In the genomic region with DNA sequence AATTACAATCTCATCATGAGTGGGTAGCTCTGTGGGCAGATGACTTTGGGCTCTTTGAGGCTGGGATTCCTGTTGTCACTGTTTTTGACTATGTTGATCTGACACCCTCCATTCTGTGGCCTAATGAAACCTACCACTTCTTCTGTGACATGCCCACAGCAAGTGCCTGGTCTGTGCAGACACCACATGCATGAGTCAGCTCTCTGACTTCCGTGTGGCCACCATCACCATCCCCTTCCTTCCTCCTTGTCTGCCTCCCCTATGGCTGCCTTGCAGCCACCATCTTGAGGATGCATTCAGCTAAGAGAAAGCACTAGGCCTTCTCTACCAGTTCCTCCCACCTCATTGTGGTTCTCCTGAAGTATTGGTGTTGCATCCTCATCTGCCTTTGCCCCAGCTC, we compare ENCODE assay signal across 17 cellular contexts. TPM values are rescaled to one million over a fixed set of nuclear protein-coding genes. Genes with fewer than 3 reads are reported as not detected.
DNase-seq lines count a peak whose midpoint lies in the region; ATAC-seq and TF ChIP-seq lines count a peak whose summit lies in the region.
"Had no signal": no experiment of that assay in that cellular context is flagged by ENCODE, and none has a peak within 500 bp of the region (broad histone marks: within the 10 kb centered on the region; RNA-seq: fewer than 3 reads in every experiment).

No MANE protein-coding gene starts in this region.

- ATAC-seq in natural killer cell: peak; percentile 93 to 99 (median 93)
- ATAC-seq: left lobe of liver had no signal

- no peak overlapping the region for H4K8ac ChIP-seq in H9 (replicated peaks; ENCODE audit: insufficient read length, low read depth, low read length)

- no peak overlapping the region for H2BK5ac ChIP-seq in H9 (ENCODE audit: insufficient read length, low read length)

- no CpG with 5 or more reads among the region's 1 CpG for WGBS in H9 (ENCODE audit: extremely low coverage, insufficient read length, low lambda C conversion rate)

- H3K4me3 Mint-ChIP-seq in activated CD4-positive, alpha-beta memory T cell treated with anti-CD3 and anti-CD28 coated beads, Interleukin-2, amount 10 ng/mL, durations not matched to agents 7 days and 5 days: no peak overlapping the region
- H3K4me3 Mint-ChIP-seq in natural killer cell: no peak overlapping the region
- H3K4me3 Mint-ChIP-seq in H9: no peak overlapping the region
- H3K4me3 Mint-ChIP-seq: neural crest cell had no signal

- BruUV-seq in PC-9 (replicated peaks; lab: Mats Ljungman, UMichigan): no TSS peak

- no peak overlapping the region for H3T11ph ChIP-seq in H9 (ENCODE audit: low read length)

- no peaks in the 10 kb centered on the region for H3K9me2 ChIP-seq in PC-9 (ENCODE audit: insufficient read depth)

- no peak overlapping the region for H2BK12ac ChIP-seq in H9 (ENCODE audit: insufficient read length, low read depth, low read length)

- H3K79me2 ChIP-seq in H9 (ENCODE audit: insufficient read depth, low read length) (no peaks in the 10 kb centered on the region), PC-9 (ENCODE audit: low read depth) (no peaks in the 10 kb centered on the region)

- POLR2A ChIA-PET in activated CD4-positive, alpha-beta memory T cell treated with anti-CD3 and anti-CD28 coated beads, Interleukin-2, amount 10 ng/mL, durations not matched to agents 7 days and 5 days (lab: Charles Lee): interaction anchor here (0.7 to 1.5 kb wide), 3 partner anchors 14 to 80 kb away, joined by 3 to 4 read pairs (median 3); a partner anchor contains a TSS
- POLR2A ChIA-PET in PC-9 (lab: Charles Lee; ENCODE audit: unreplicated experiment): no interaction called here

- H2AFZ ChIP-seq in H9 (ENCODE audit: low read length) (no peak overlapping the region), PC-9 (no peak overlapping the region)

- no peaks in the 10 kb centered on the region for H3K9me3 ChIP-seq in H9 (ENCODE audit: control insufficient read depth, low read depth, low read length)
- H3K9me3 ChIP-seq in PC-9 (ENCODE audit: insufficient read depth, low read depth): no peaks in the 10 kb centered on the region
- H3K9me3 ChIP-seq: heart left ventricle, thyroid gland had no signal

- no peak overlapping the region for H3K18ac ChIP-seq in H9 (ENCODE audit: insufficient read length, low read depth, low read length)

- H3F3A ChIP-seq in PC-9 (ENCODE audit: insufficient read depth, low read depth): no peaks in the 10 kb centered on the region

- H3K4ac ChIP-seq in H9 (ENCODE audit: low read depth, low read length): no peak overlapping the region

- CTCF ChIA-PET in activated CD4-positive, alpha-beta memory T cell treated with anti-CD3 and anti-CD28 coated beads, Interleukin-2, amount 10 ng/mL, durations not matched to agents 7 days and 5 days (lab: Charles Lee): interaction anchor here (1.0 to 1.1 kb wide), 2 partner anchors 47 to 60 kb away, joined by 3 to 4 read pairs; a partner anchor contains a TSS
- CTCF ChIA-PET in PC-9 (lab: Charles Lee): no interaction called here

- peaks cover 4% of the 10 kb centered on the region for H3K27me3 Mint-ChIP-seq in activated CD4-positive, alpha-beta memory T cell treated with anti-CD3 and anti-CD28 coated beads, Interleukin-2, amount 10 ng/mL, durations not matched to agents 7 days and 5 days
- H3K27me3 Mint-ChIP-seq in natural killer cell (ENCODE audit: low read depth in 2 of 2) (peaks cover 0 to 3% of the 10 kb centered on the region in 2 donors), H9 (ENCODE audit: low read depth) (no peaks in the 10 kb centered on the region)

- H3K79me1 ChIP-seq in H9 (ENCODE audit: insufficient read depth, low read depth, low read length, poor library complexity, severe bottlenecking): no peaks in the 10 kb centered on the region

- H4K5ac ChIP-seq in H9 (ENCODE audit: insufficient read length, low read depth, low read length): no peak overlapping the region

- no peaks in the 10 kb centered on the region for H3K27me3 ChIP-seq in H9 (ENCODE audit: insufficient read depth, low read length)
- H3K27me3 ChIP-seq in PC-9 (ENCODE audit: insufficient read depth, low read depth): no peaks in the 10 kb centered on the region
- H3K27me3 ChIP-seq: brain microvascular endothelial cell, heart left ventricle, thyroid gland had no signal

- H3K56ac ChIP-seq in H9 (ENCODE audit: insufficient read length, low read depth, low read length): no peak overlapping the region

- H3K27ac ChIP-seq in H9 (ENCODE audit: insufficient read length, low read depth, low read length) (no peak overlapping the region), PC-9 (no peak overlapping the region)
- H3K27ac ChIP-seq: brain microvascular endothelial cell, SJSA1, thyroid gland had no signal

- no peak overlapping the region for H3K4me3 ChIP-seq in PC-9
- H3K4me3 ChIP-seq: heart left ventricle, SJSA1, smooth muscle cell, thyroid gland had no signal

- H3K14ac ChIP-seq in H9 (ENCODE audit: insufficient read depth, low read length): no peak overlapping the region

- no peaks in the 10 kb centered on the region for H3K23me2 ChIP-seq in H9 (ENCODE audit: insufficient read length, low read depth, low read length, poor library complexity, severe bottlenecking)

- peaks cover 11% of the 10 kb centered on the region for H3K9me3 Mint-ChIP-seq in activated CD4-positive, alpha-beta memory T cell treated with anti-CD3 and anti-CD28 coated beads, Interleukin-2, amount 10 ng/mL, durations not matched to agents 7 days and 5 days
- H3K9me3 Mint-ChIP-seq in natural killer cell: peaks cover 0 to 2% of the 10 kb centered on the region in 2 donors
- no peaks in the 10 kb centered on the region for H3K9me3 Mint-ChIP-seq in H9
- H3K9me3 Mint-ChIP-seq: neural crest cell had no signal

- no peak overlapping the region for H2BK15ac ChIP-seq in H9 (ENCODE audit: low read depth, low read length)

- peaks cover 6% of the 10 kb centered on the region for H3K36me3 Mint-ChIP-seq in activated CD4-positive, alpha-beta memory T cell treated with anti-CD3 and anti-CD28 coated beads, Interleukin-2, amount 10 ng/mL, durations not matched to agents 7 days and 5 days (ENCODE audit: low read depth)
- H3K36me3 Mint-ChIP-seq in natural killer cell (no peaks in the 10 kb centered on the region), H9 (ENCODE audit: insufficient read depth in 1 of 3, low read depth in 3 of 3) (no peaks in the 10 kb centered on the region)

- no peaks in the 10 kb centered on the region for H3K4me1 ChIP-seq in H9 (ENCODE audit: insufficient read depth, low read length)
- H3K4me1 ChIP-seq in PC-9 (replicated peaks; ENCODE audit: insufficient read depth): no peaks in the 10 kb centered on the region
- H3K4me1 ChIP-seq: SJSA1, thyroid gland had no signal

- H2BK20ac ChIP-seq in H9 (ENCODE audit: low read depth, low read length, poor library complexity, severe bottlenecking): no peak overlapping the region

- DNase-seq in SKM-1 (lab: John Stamatoyannopoulos, UW; ENCODE audit: unreplicated experiment) (peak; percentile 6), SKM-1 treated with dmso at 0.1 percent for 144 hours (lab: John Stamatoyannopoulos, UW; ENCODE audit: unreplicated experiment) (no peak), Kasumi-1 (lab: John Stamatoyannopoulos, UW) (peak; percentile 15 to 17), natural killer cell (peak; percentile 43), H9 (no peak), PC-9 (no peak), NCI-H1417 (lab: John Stamatoyannopoulos, UW) (no peak)
- DNase-seq in activated CD4-positive, alpha-beta memory T cell treated with anti-CD3 and anti-CD28 coated beads, Interleukin-2, amount 10 ng/mL, durations not matched to agents 7 days and 5 days: peak; percentile 61
- DNase-seq: brain microvascular endothelial cell, heart left ventricle, NCI-H146, NCI-H524 treated with DMSO at 0.1 percent for 48 hours, thyroid gland had no signal

- H3K27ac Mint-ChIP-seq in activated CD4-positive, alpha-beta memory T cell treated with anti-CD3 and anti-CD28 coated beads, Interleukin-2, amount 10 ng/mL, durations not matched to agents 7 days and 5 days: peak overlapping the region; percentile 44
- H3K27ac Mint-ChIP-seq in natural killer cell (peak overlapping the region; percentile 84 to 86), H9 (no peak overlapping the region)

- H2BK120ac ChIP-seq in H9 (ENCODE audit: low read depth, low read length, poor library complexity, severe bottlenecking): no peak overlapping the region

- no peak overlapping the region for H3K4me2 ChIP-seq in H9 (ENCODE audit: insufficient read depth, insufficient read length, low read length)
- H3K4me2 ChIP-seq in PC-9: no peak overlapping the region
- H3K4me2 ChIP-seq: smooth muscle cell had no signal

- TF ChIP-seq CTCF in natural killer cell (IDR thresholded peaks at IDR 0.05) (no peak), H9 (conservative IDR thresholded peaks at IDR 0.05) (no peak), PC-9 (conservative IDR thresholded peaks at IDR 0.05) (no peak)

- no peaks in the 10 kb centered on the region for H3K36me3 ChIP-seq in PC-9 (ENCODE audit: low read depth)
- H3K36me3 ChIP-seq: brain microvascular endothelial cell, heart left ventricle, SJSA1, thyroid gland had no signal

- no peak overlapping the region for H2AK5ac ChIP-seq in H9 (ENCODE audit: insufficient read length, low read length)

- no peak overlapping the region for H4K91ac ChIP-seq in H9 (ENCODE audit: insufficient read length, low read depth, low read length)

- peaks cover 18% of the 10 kb centered on the region for H3K4me1 Mint-ChIP-seq in activated CD4-positive, alpha-beta memory T cell treated with anti-CD3 and anti-CD28 coated beads, Interleukin-2, amount 10 ng/mL, durations not matched to agents 7 days and 5 days
- H3K4me1 Mint-ChIP-seq in natural killer cell (peaks cover 18% of the 10 kb centered on the region in 2 donors), H9 (no peaks in the 10 kb centered on the region; a peak in 1 of 4 replicates)
- H3K4me1 Mint-ChIP-seq: neural crest cell had no signal

- intact Hi-C loops in natural killer cell (cut with micrococcal nuclease): loop anchor here (2.0 kb wide), 1 partner anchor 112 kb away; no protein-coding TSS in a partner anchor
- intact Hi-C loops in PC-9 (cut with micrococcal nuclease; ENCODE audit: unreplicated experiment): no loop called here

- H4K20me1 ChIP-seq in H9 (ENCODE audit: control insufficient read depth, insufficient read depth, insufficient read length) (no peaks in the 10 kb centered on the region), PC-9 (ENCODE audit: insufficient read depth) (no peaks in the 10 kb centered on the region)

- no peak overlapping the region for H3K9ac ChIP-seq in H9 (ENCODE audit: extremely low read depth, insufficient read length, low read length)

- no peak overlapping the region for H3K23ac ChIP-seq in H9 (ENCODE audit: insufficient read length, low read depth, low read length)

RNA-seq across cellular contexts. Expression of a gene that starts 15.3 kb away (rescaled TPM):
- not detected for total RNA-seq in activated CD4-positive, alpha-beta memory T cell treated with anti-CD3 and anti-CD28 coated beads, Interleukin-2, amount 10 ng/mL, durations not matched to agents 7 days and 5 days
- total RNA-seq in natural killer cell (not detected), H9 (2021) (not detected in 2 replicates), PC-9 (2021) (not detected in 2 replicates)
- total RNA-seq: heart left ventricle, left lobe of liver, neural crest cell, SJSA1, smooth muscle cell, thyroid gland had no signal

RNA-seq across cellular contexts. Expression of a gene that starts 26.3 kb away (rescaled TPM):
- total RNA-seq in activated CD4-positive, alpha-beta memory T cell treated with anti-CD3 and anti-CD28 coated beads, Interleukin-2, amount 10 ng/mL, durations not matched to agents 7 days and 5 days: 10 to 100 TPM; 89.1 to 92.3 TPM
- total RNA-seq in natural killer cell (10 to 100 TPM in 2 of 3 donors, 1 to 10 TPM in 1; 6.8 to 19.1 (median 17.0) TPM), H9 (2021) (37.7 and 41.0 TPM in 2 replicates), PC-9 (2021) (45.2 and 50.1 TPM in 2 replicates)

Comparison
In these comparisons a context has a peak if more than half of its experiments do, and no peak if none do; other contexts are left out.
1. DNase-seq: peak in SKM-1 (single experiment), Kasumi-1 (2 of 2), activated CD4-positive, alpha-beta memory T cell treated with anti-CD3 and anti-CD28 coated beads, Interleukin-2, amount 10 ng/mL, durations not matched to agents 7 days and 5 days (single experiment) and natural killer cell (single experiment); none in SKM-1 treated with dmso at 0.1 percent for 144 hours (single experiment), H9 (single experiment), PC-9 (0 of 2) and NCI-H1417 (0 of 3).
2. H3K27ac Mint-ChIP-seq: peak in activated CD4-positive, alpha-beta memory T cell treated with anti-CD3 and anti-CD28 coated beads, Interleukin-2, amount 10 ng/mL, durations not matched to agents 7 days and 5 days (single experiment) and natural killer cell (2 of 2); none in H9 (0 of 3).